In the genomic region with DNA sequence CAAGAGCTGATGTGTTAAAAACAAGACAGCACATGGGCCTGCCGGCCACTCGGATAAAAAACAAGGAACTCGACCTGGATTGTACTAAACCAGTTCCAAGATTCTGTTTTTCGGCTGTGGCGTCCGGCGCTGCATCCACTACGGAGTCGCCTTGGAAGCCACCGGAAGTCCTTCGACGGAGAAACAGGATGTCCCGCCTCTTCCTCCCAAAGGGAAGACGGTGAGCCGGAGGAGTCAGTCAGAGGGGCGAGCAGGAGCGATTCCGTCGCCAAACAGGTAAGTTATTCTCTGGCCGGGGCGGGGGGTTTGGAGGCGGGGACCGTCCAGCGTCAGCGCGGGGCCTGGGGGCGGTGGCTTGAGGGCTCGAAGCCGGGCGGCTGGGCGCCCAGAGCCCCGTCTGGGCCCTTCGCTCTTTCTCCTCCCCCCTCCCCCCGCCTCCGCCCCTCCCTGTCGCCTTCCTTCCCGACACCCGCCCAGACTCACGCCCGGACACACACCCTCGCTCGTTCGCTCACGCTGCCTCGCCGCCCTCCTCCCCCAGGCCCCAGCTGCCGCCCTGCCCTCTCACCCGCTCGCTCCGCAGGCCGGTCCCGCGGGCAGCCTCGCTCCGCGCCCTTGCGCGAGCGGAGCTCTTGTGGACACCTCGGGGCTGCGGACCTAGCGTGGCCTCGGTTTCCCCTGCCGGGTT, we compare ENCODE assay signal across 8 cellular contexts. TPM values are rescaled to one million over a fixed set of nuclear protein-coding genes. Genes with fewer than 3 reads are reported as not detected.
DNase-seq lines count a peak whose midpoint lies in the region; ATAC-seq, FAIRE-seq and TF ChIP-seq lines count a peak whose summit lies in the region.

A gene with protein sequence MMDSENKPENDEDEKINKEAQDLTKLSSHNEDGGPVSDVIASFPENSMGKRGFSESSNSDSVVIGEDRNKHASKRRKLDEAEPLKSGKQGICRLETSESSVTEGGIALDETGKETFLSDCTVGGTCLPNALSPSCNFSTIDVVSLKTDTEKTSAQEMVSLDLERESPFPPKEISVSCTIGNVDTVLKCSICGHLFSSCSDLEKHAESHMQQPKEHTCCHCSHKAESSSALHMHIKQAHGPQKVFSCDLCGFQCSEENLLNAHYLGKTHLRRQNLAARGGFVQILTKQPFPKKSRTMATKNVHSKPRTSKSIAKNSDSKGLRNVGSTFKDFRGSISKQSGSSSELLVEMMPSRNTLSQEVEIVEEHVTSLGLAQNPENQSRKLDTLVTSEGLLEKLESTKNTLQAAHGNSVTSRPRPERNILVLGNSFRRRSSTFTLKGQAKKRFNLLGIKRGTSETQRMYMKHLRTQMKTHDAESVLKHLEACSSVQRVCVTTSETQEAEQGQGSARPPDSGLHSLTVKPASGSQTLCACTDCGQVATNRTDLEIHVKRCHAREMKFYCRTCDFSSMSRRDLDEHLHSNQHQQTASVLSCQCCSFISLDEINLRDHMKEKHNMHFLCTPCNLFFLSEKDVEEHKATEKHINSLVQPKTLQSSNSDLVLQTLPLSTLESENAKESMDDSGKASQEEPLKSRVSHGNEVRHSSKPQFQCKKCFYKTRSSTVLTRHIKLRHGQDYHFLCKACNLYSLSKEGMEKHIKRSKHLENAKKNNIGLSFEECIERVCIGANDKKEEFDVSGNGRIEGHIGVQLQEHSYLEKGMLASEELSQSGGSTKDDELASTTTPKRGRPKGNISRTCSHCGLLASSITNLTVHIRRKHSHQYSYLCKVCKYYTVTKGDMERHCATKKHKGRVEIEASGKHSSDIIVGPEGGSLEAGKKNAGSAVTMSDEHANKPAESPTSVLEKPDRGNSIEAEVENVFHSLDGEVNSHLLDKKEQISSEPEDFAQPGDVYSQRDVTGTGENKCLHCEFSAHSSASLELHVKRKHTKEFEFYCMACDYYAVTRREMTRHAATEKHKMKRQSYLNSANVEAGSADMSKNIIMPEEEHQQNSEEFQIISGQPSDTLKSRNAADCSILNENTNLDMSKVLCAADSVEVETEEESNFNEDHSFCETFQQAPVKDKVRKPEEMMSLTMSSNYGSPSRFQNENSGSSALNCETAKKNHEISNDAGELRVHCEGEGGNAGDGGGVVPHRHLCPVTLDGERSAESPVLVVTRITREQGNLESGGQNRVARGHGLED (N-terminal part only) (plus strand): TSS at position 209 of the 688 bp plus-strand sequence. CDS start 33,150 bp downstream, outside the sequence.

- no peaks in the 10 kb centered on the region for H3K9me3 Mint-ChIP-seq in activated T-helper 17 cell treated with anti-CD3 and anti-CD28 coated beads, Interleukin-2, amount 50 U/mL, for 72 hours
- H3K9me3 Mint-ChIP-seq in natural killer cell treated with Interleukin-12 subunit alpha and Interleukin-12 subunit beta and Interleukin-15 and Interleukin-18, amount 100 ng/mL, for 72 hours = no peaks in the 10 kb centered on the region
- H3K9me3 Mint-ChIP-seq in stimulated activated naive CD8-positive, alpha-beta T cell treated with anti-CD3 and anti-CD28 coated beads, Interleukin-15, Interleukin-2, amounts not matched to agents 100 ng/mL and 50 ng/mL, for 24 hours = peaks cover 6% of the 10 kb centered on the region

- peak within 1 kb of the TSS; percentile 95 for H3K27ac ChIP-seq in RWPE1

- no peak for TF ChIP-seq POLR2A in H54 (IDR thresholded peaks at IDR 0.05; ENCODE audit: low read depth, low read length)

- peak within 1 kb of the TSS; percentile 95 for H3K4me3 ChIP-seq in fibroblast of pulmonary artery (replicated peaks; ENCODE audit: low read depth, low read length)

- CTCF ChIA-PET in RWPE1 (lab: Yijun Ruan, JAX) = no interaction called here

- peaks cover 46% of the 10 kb centered on the region for H3K36me3 Mint-ChIP-seq in activated T-helper 17 cell treated with anti-CD3 and anti-CD28 coated beads, Interleukin-2, amount 50 U/mL, for 72 hours (ENCODE audit: low read depth)
- H3K36me3 Mint-ChIP-seq in natural killer cell treated with Interleukin-12 subunit alpha and Interleukin-12 subunit beta and Interleukin-15 and Interleukin-18, amount 100 ng/mL, for 72 hours = no peaks in the 10 kb centered on the region
- H3K36me3 Mint-ChIP-seq in stimulated activated naive CD8-positive, alpha-beta T cell treated with anti-CD3 and anti-CD28 coated beads, Interleukin-15, Interleukin-2, amounts not matched to agents 100 ng/mL and 50 ng/mL, for 24 hours (ENCODE audit: low read depth) = peaks cover 29% of the 10 kb centered on the region

- H3K27ac Mint-ChIP-seq in activated T-helper 17 cell treated with anti-CD3 and anti-CD28 coated beads, Interleukin-2, amount 50 U/mL, for 72 hours = peak within 1 kb of the TSS; percentile 96
- H3K27ac Mint-ChIP-seq in natural killer cell treated with Interleukin-12 subunit alpha and Interleukin-12 subunit beta and Interleukin-15 and Interleukin-18, amount 100 ng/mL, for 72 hours = peak within 1 kb of the TSS; percentile 97 to 98
- H3K27ac Mint-ChIP-seq in stimulated activated naive CD8-positive, alpha-beta T cell treated with anti-CD3 and anti-CD28 coated beads, Interleukin-15, Interleukin-2, amounts not matched to agents 100 ng/mL and 50 ng/mL, for 24 hours = peak within 1 kb of the TSS; percentile 98

- no peak for TF ChIP-seq CTCF in RWPE1 (conservative IDR thresholded peaks at IDR 0.05; ENCODE audit: low read depth)
- no peak for TF ChIP-seq CTCF in fibroblast of pulmonary artery (IDR thresholded peaks at IDR 0.05; ENCODE audit: low read length, missing control alignments)

- POLR2A ChIA-PET in RWPE1 (lab: Yijun Ruan, JAX; ENCODE audit: low non-redundant PET) = interaction anchor here (1.0 kb wide), 1 partner anchor 18 kb away, joined by 3 read pairs; no protein-coding TSS in a partner anchor

- ATAC-seq in activated T-helper 17 cell treated with anti-CD3 and anti-CD28 coated beads, Interleukin-2, amount 50 U/mL, for 72 hours (replicated peaks) = peak; percentile 83
- ATAC-seq in natural killer cell treated with Interleukin-12 subunit alpha and Interleukin-12 subunit beta and Interleukin-15 and Interleukin-18, amount 100 ng/mL, for 72 hours = peak; percentile 89 to 92

- H3K4me1 Mint-ChIP-seq in activated T-helper 17 cell treated with anti-CD3 and anti-CD28 coated beads, Interleukin-2, amount 50 U/mL, for 72 hours = peaks cover 32% of the 10 kb centered on the region
- peaks cover 48 to 62% of the 10 kb centered on the region in 2 donors for H3K4me1 Mint-ChIP-seq in natural killer cell treated with Interleukin-12 subunit alpha and Interleukin-12 subunit beta and Interleukin-15 and Interleukin-18, amount 100 ng/mL, for 72 hours (ENCODE audit: low read depth in 2 of 2)
- H3K4me1 Mint-ChIP-seq in stimulated activated naive CD8-positive, alpha-beta T cell treated with anti-CD3 and anti-CD28 coated beads, Interleukin-15, Interleukin-2, amounts not matched to agents 100 ng/mL and 50 ng/mL, for 24 hours (ENCODE audit: low read depth) = peaks cover 51% of the 10 kb centered on the region

- H3K27me3 Mint-ChIP-seq in activated T-helper 17 cell treated with anti-CD3 and anti-CD28 coated beads, Interleukin-2, amount 50 U/mL, for 72 hours = no peaks in the 10 kb centered on the region
- H3K27me3 Mint-ChIP-seq in natural killer cell treated with Interleukin-12 subunit alpha and Interleukin-12 subunit beta and Interleukin-15 and Interleukin-18, amount 100 ng/mL, for 72 hours = no peaks in the 10 kb centered on the region
- no peaks in the 10 kb centered on the region for H3K27me3 Mint-ChIP-seq in stimulated activated naive CD8-positive, alpha-beta T cell treated with anti-CD3 and anti-CD28 coated beads, Interleukin-15, Interleukin-2, amounts not matched to agents 100 ng/mL and 50 ng/mL, for 24 hours

- FAIRE-seq in H54 (lab: Jason Lieb, UNC) = no peak

- DNase-seq in EL (peak; percentile 91), H54 (ENCODE audit: insufficient read length, low spot score) (peak; percentile 25), LoVo (ENCODE audit: low spot score) (peak; percentile 86), RWPE1 (ENCODE audit: low spot score) (peak; percentile 81), fibroblast of pulmonary artery (ENCODE audit: low read depth) (peak; percentile 93)
- DNase-seq in natural killer cell treated with Interleukin-12 subunit alpha and Interleukin-12 subunit beta and Interleukin-15 and Interleukin-18, amount 100 ng/mL, for 72 hours (ENCODE audit: low spot score) = peak; percentile 91

- H3K4me3 Mint-ChIP-seq in activated T-helper 17 cell treated with anti-CD3 and anti-CD28 coated beads, Interleukin-2, amount 50 U/mL, for 72 hours = peak within 1 kb of the TSS; percentile 96
- peak within 1 kb of the TSS; percentile 94 for H3K4me3 Mint-ChIP-seq in natural killer cell treated with Interleukin-12 subunit alpha and Interleukin-12 subunit beta and Interleukin-15 and Interleukin-18, amount 100 ng/mL, for 72 hours
- peak within 1 kb of the TSS; percentile 95 for H3K4me3 Mint-ChIP-seq in stimulated activated naive CD8-positive, alpha-beta T cell treated with anti-CD3 and anti-CD28 coated beads, Interleukin-15, Interleukin-2, amounts not matched to agents 100 ng/mL and 50 ng/mL, for 24 hours

RNA-seq across cellular contexts. Expression of the gene that starts here (rescaled TPM):
- total RNA-seq in activated T-helper 17 cell treated with anti-CD3 and anti-CD28 coated beads, Interleukin-2, amount 50 U/mL, for 72 hours = 10 to 100 TPM; 17.9 to 22.5 TPM
- 10 to 100 TPM; 21.9 to 44.6 TPM for total RNA-seq in natural killer cell treated with Interleukin-12 subunit alpha and Interleukin-12 subunit beta and Interleukin-15 and Interleukin-18, amount 100 ng/mL, for 72 hours

Comparison
In these comparisons a context has a peak if more than half of its experiments do, and no peak if none do; other contexts are left out.
1. Peak in every context shown above with its lines: DNase-seq, ATAC-seq, H3K4me3 ChIP-seq and H3K27ac ChIP-seq.
2. DNase-seq: peak in every context shown above with its lines; median percentile 93 in fibroblast of pulmonary artery; 91 in EL; 91 in natural killer cell treated with Interleukin-12 subunit alpha and Interleukin-12 subunit beta and Interleukin-15 and Interleukin-18, amount 100 ng/mL, for 72 hours; 86 in LoVo; 81 in RWPE1; 25 in H54.